ENCODE assay signal across 12 cellular contexts in genomic region chr19:20858861-20859260, GRCh38.
DNase-seq lines count a peak whose midpoint lies in the region; TF ChIP-seq lines count a peak whose summit lies in the region.
"Had no signal": no experiment of that assay in that cellular context is flagged by ENCODE, and none has a peak within 500 bp of the region (broad histone marks: within the 10 kb centered on the region; RNA-seq: fewer than 3 reads in every experiment).

No MANE protein-coding gene starts in this region.

- H3K9me3 ChIP-seq in PC-9 (ENCODE audit: insufficient read depth, low read depth): no peaks in the 10 kb centered on the region
- H3K9me3 ChIP-seq: Caco-2 had no signal

- H3K36me3 ChIP-seq in PC-9 (ENCODE audit: low read depth): no peaks in the 10 kb centered on the region

- intact Hi-C loops in PC-9 (cut with micrococcal nuclease; ENCODE audit: unreplicated experiment): no loop called here

- no peak overlapping the region for H3K27ac ChIP-seq in PC-9

- no peaks in the 10 kb centered on the region for H3K27me3 ChIP-seq in PC-9 (ENCODE audit: insufficient read depth, low read depth)

- no peaks in the 10 kb centered on the region for H4K20me1 ChIP-seq in PC-9 (ENCODE audit: insufficient read depth)

- H2AFZ ChIP-seq in PC-9: no peak overlapping the region

- no TSS peak for BruUV-seq in PC-9 (replicated peaks; lab: Mats Ljungman, UMichigan)

- no peak overlapping the region for H3K4me3 ChIP-seq in PC-9

- CTCF ChIA-PET in PC-9 (lab: Charles Lee): no interaction called here
- CTCF ChIA-PET in GM10248 (lab: Yijun Ruan, JAX): no interaction called here

- H3K79me2 ChIP-seq in PC-9 (ENCODE audit: low read depth): no peaks in the 10 kb centered on the region

- TF ChIP-seq CTCF in PC-9 (conservative IDR thresholded peaks at IDR 0.05) (no peak), GM10248 (IDR thresholded peaks at IDR 0.05; ENCODE audit: control extremely low read depth, extremely low read depth, low read depth, missing control alignments) (no peak)

- no peaks in the 10 kb centered on the region for H3K4me1 ChIP-seq in PC-9 (replicated peaks; ENCODE audit: insufficient read depth)
- H3K4me1 ChIP-seq: Caco-2 had no signal

- H3K4me2 ChIP-seq in PC-9: no peak overlapping the region

- H3F3A ChIP-seq in PC-9 (ENCODE audit: insufficient read depth, low read depth): no peaks in the 10 kb centered on the region

- POLR2A ChIA-PET in PC-9 (lab: Charles Lee; ENCODE audit: unreplicated experiment): no interaction called here
- POLR2A ChIA-PET in GM10248 (lab: Yijun Ruan, JAX): no interaction called here

- H3K9me2 ChIP-seq in PC-9 (ENCODE audit: insufficient read depth): no peaks in the 10 kb centered on the region

- DNase-seq in ELF-1 (ENCODE audit: low read depth, low spot score) (peak; percentile 5), PC-9 (peak; percentile 1 to 15), iPS-NIHi7 (ENCODE audit: extremely low spot score) (peak; percentile 12), anterior cingulate cortex (lab: John Stamatoyannopoulos, UW) (no peak), NK-92 (lab: John Stamatoyannopoulos, UW; ENCODE audit: unreplicated experiment) (no peak), GM10248 (ENCODE audit: extremely low spot score) (no peak)
- no peak for DNase-seq in stimulated activated CD4-positive, alpha-beta T cell treated with anti-CD3 and anti-CD28 coated beads, Interleukin-15, amount 100 ng/mL, for 24 hours
- DNase-seq: Caco-2; CD8-positive, alpha-beta memory T cell; DND-41; GF-D8; H7 had no signal

Comparison
In these comparisons a context has a peak if more than half of its experiments do, and no peak if none do; other contexts are left out.
1. DNase-seq: peak in ELF-1 (single experiment), PC-9 (2 of 2) and iPS-NIHi7 (single experiment); none in stimulated activated CD4-positive, alpha-beta T cell treated with anti-CD3 and anti-CD28 coated beads, Interleukin-15, amount 100 ng/mL, for 24 hours (single experiment), anterior cingulate cortex (0 of 58), NK-92 (single experiment) and GM10248 (single experiment).